ENCODE assay signal across 29 cellular contexts in the genomic region with DNA sequence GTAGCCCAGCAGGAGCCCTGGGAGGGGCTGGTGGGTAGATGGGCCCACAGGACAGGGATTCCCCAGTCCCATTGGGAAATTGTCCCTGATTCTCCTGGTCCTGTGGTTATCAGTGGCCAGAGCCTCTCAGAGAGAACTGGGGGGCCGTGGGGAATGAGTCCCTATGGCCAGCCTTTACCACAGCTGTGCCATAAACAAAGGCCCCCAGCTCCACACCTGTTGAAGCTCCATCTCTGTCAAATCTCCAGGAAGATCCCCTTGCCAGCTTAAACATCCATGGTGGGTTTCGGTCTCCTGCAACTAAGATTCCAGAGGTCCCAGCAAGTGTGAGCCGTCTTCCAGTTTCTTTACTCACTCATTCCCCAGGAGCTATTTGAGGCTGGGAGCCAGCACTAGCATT.
"Had no signal": no experiment of that assay in that cellular context is flagged by ENCODE, and none has a peak within 500 bp of the region (broad histone marks: within the 10 kb centered on the region; RNA-seq: fewer than 3 reads in every experiment).

No MANE protein-coding gene starts in this region.

- H3K27ac Mint-ChIP-seq: activated CD4-positive, alpha-beta T cell treated with anti-CD3 and anti-CD28 coated beads for 36 hours; activated CD4-positive, alpha-beta T cell treated with anti-CD3 and anti-CD28 coated beads, Interleukin-2, amount 10 ng/mL, durations not matched to agents 7 days and 5 days; activated CD8-positive, alpha-beta T cell treated with anti-CD3 and anti-CD28 coated beads, Interleukin-2, amount 10 ng/mL, durations not matched to agents 7 days and 5 days; activated naive CD4-positive, alpha-beta T cell treated with anti-CD3 and anti-CD28 coated beads, Interleukin-2, amount 50 U/mL, for 24 hours; activated naive CD8-positive, alpha-beta T cell treated with anti-CD3 and anti-CD28 coated beads, Interleukin-2, amount 10 ng/mL, durations not matched to agents 7 days and 5 days; activated T-cell treated with anti-CD3 and anti-CD28 coated beads, Interleukin-2, amount 50 U/mL, for 24 hours; activated T-helper 2 cell treated with anti-CD3 and anti-CD28 coated beads, Interferon-gamma antibody, Interleukin-2, Interleukin-4, amounts not matched to agents 10 μg/mL and 5 μg/mL and 100 μg/mL, durations not matched to agents 14 hours and 24 hours and 36 hours; T-helper 1 cell treated with Interleukin-12 subunit alpha and Interleukin-12 subunit beta and Interleukin-4 antibody, amounts not matched to agents 30 μg/mL and 1 μg/mL, for 36 hours; T-helper 2 cell treated with Interferon-gamma antibody and Interleukin-4, amounts not matched to agents 5 μg/mL and 100 μg/mL, for 36 hours; WTC11 had no signal

- H3K27ac ChIP-seq: body of pancreas, breast epithelium, KMS-11, SJSA1 had no signal

- H3K27me3 Mint-ChIP-seq: activated CD4-positive, alpha-beta T cell treated with anti-CD3 and anti-CD28 coated beads for 36 hours; activated CD4-positive, alpha-beta T cell treated with anti-CD3 and anti-CD28 coated beads, Interleukin-2, amount 10 ng/mL, durations not matched to agents 7 days and 5 days; activated naive CD4-positive, alpha-beta T cell treated with anti-CD3 and anti-CD28 coated beads, Interleukin-2, amount 50 U/mL, for 24 hours; activated naive CD8-positive, alpha-beta T cell treated with anti-CD3 and anti-CD28 coated beads, Interleukin-2, amount 10 ng/mL, durations not matched to agents 7 days and 5 days; activated T-cell treated with anti-CD3 and anti-CD28 coated beads, Interleukin-2, amount 50 U/mL, for 24 hours had no signal

- H3K4me3 Mint-ChIP-seq: activated CD4-positive, alpha-beta T cell treated with anti-CD3 and anti-CD28 coated beads for 36 hours; activated CD4-positive, alpha-beta T cell treated with anti-CD3 and anti-CD28 coated beads, Interleukin-2, amount 10 ng/mL, durations not matched to agents 7 days and 5 days; activated CD8-positive, alpha-beta T cell treated with anti-CD3 and anti-CD28 coated beads, Interleukin-2, amount 10 ng/mL, durations not matched to agents 7 days and 5 days; activated naive CD4-positive, alpha-beta T cell treated with anti-CD3 and anti-CD28 coated beads, Interleukin-2, amount 50 U/mL, for 24 hours; activated naive CD8-positive, alpha-beta T cell treated with anti-CD3 and anti-CD28 coated beads, Interleukin-2, amount 10 ng/mL, durations not matched to agents 7 days and 5 days; activated T-cell treated with anti-CD3 and anti-CD28 coated beads, Interleukin-2, amount 50 U/mL, for 24 hours; T-helper 1 cell treated with Interleukin-12 subunit alpha and Interleukin-12 subunit beta and Interleukin-4 antibody, amounts not matched to agents 30 μg/mL and 1 μg/mL, for 36 hours; T-helper 2 cell treated with Interferon-gamma antibody and Interleukin-4, amounts not matched to agents 5 μg/mL and 100 μg/mL, for 36 hours; WTC11 had no signal

- H3K36me3 ChIP-seq: breast epithelium, SJSA1 had no signal

- H3K9me3 Mint-ChIP-seq: WTC11 had no signal

- H3K27me3 ChIP-seq: body of pancreas, breast epithelium, SJSA1 had no signal

- H3K4me3 ChIP-seq: body of pancreas, breast epithelium, SJSA1 had no signal

- H3K9ac ChIP-seq: KMS-11, SK-N-SH had no signal

- ATAC-seq: activated CD4-positive, alpha-beta T cell treated with anti-CD3 and anti-CD28 coated beads for 36 hours; activated CD4-positive, CD25-positive, alpha-beta regulatory T cell treated with anti-CD3 and anti-CD28 coated beads, Interleukin-2, amount 50 U/mL, for 24 hours; activated CD8-positive, alpha-beta T cell treated with anti-CD3 and anti-CD28 coated beads, Interleukin-2, amount 10 ng/mL, durations not matched to agents 7 days and 5 days; body of pancreas; Panc1 had no signal

- H3K4me1 ChIP-seq: body of pancreas, breast epithelium, SJSA1 had no signal

- H3K4me1 Mint-ChIP-seq: activated CD4-positive, alpha-beta T cell treated with anti-CD3 and anti-CD28 coated beads for 36 hours; activated CD4-positive, alpha-beta T cell treated with anti-CD3 and anti-CD28 coated beads, Interleukin-2, amount 10 ng/mL, durations not matched to agents 7 days and 5 days; activated naive CD4-positive, alpha-beta T cell treated with anti-CD3 and anti-CD28 coated beads, Interleukin-2, amount 50 U/mL, for 24 hours; activated naive CD8-positive, alpha-beta T cell treated with anti-CD3 and anti-CD28 coated beads, Interleukin-2, amount 10 ng/mL, durations not matched to agents 7 days and 5 days had no signal

- DNase-seq: activated CD4-positive, alpha-beta T cell treated with anti-CD3 and anti-CD28 coated beads for 36 hours; activated CD4-positive, alpha-beta T cell treated with anti-CD3 and anti-CD28 coated beads, Interleukin-2, amount 10 ng/mL, durations not matched to agents 7 days and 5 days; activated CD4-positive, alpha-beta T cell treated with anti-CD3 and anti-CD28 coated beads, Interleukin-2, amount 50 U/mL, for 48 hours; activated CD8-positive, alpha-beta T cell treated with anti-CD3 and anti-CD28 coated beads, Interleukin-2, amount 10 ng/mL, durations not matched to agents 7 days and 5 days; activated gamma-delta T cell; activated naive CD4-positive, alpha-beta T cell treated with Interleukin-2 at 50 U/mL for 16 hours; activated naive CD8-positive, alpha-beta T cell treated with anti-CD3 and anti-CD28 coated beads, Interleukin-2, amount 10 ng/mL, durations not matched to agents 7 days and 5 days; activated T-cell treated with anti-CD3 and anti-CD28 coated beads, Interleukin-2, amount 50 U/mL, for 24 hours; amygdala; body of pancreas; MM.1S; MV-4-11; NCI-H1092; NCI-H1436 treated with DMSO at 0.1 percent for 48 hours; NCI-H1694 treated with DMSO at 0.1 percent for 48 hours; NCI-H2029; NCI-H524 treated with DMSO at 0.1 percent for 48 hours; SHP77; SK-N-SH had no signal

- H3K36me3 Mint-ChIP-seq: activated naive CD4-positive, alpha-beta T cell treated with anti-CD3 and anti-CD28 coated beads, Interleukin-2, amount 50 U/mL, for 24 hours; activated naive CD8-positive, alpha-beta T cell treated with anti-CD3 and anti-CD28 coated beads, Interleukin-2, amount 10 ng/mL, durations not matched to agents 7 days and 5 days; WTC11 had no signal

- H3K9me3 ChIP-seq: body of pancreas, breast epithelium, SJSA1, SK-N-SH had no signal
